8 cellular contexts compared by ENCODE assay signal in genomic region chr6:144349690-144350132, GRCh38.
A peak's percentile ranks its signal among the peaks of the same experiment; 100 is the strongest.
DNase-seq lines count a peak whose midpoint lies in the region; ATAC-seq and TF ChIP-seq lines count a peak whose summit lies in the region.

No MANE protein-coding gene starts in this region.

- no peaks in the 10 kb centered on the region for H3K27me3 ChIP-seq in skeletal muscle tissue (ENCODE audit: control insufficient read depth in 3 of 3, insufficient read depth in 3 of 3, low read length in 3 of 3)

- no peaks in the 10 kb centered on the region for H3K9me3 ChIP-seq in skeletal muscle tissue (ENCODE audit: control insufficient read depth in 3 of 3, low read length in 3 of 3)

- H3K4me1 ChIP-seq in skeletal muscle tissue (ENCODE audit: control insufficient read depth in 3 of 3, insufficient read depth in 3 of 3, low read length in 3 of 3) = peaks cover 23 to 34% (median 27%) of the 10 kb centered on the region in 3 donors

- peak overlapping the region; percentile 29 for H3K27ac ChIP-seq in skeletal muscle tissue (ENCODE audit: low read depth, low read length)

- no peak overlapping the region for H3K9ac ChIP-seq in skeletal muscle tissue (ENCODE audit: low read depth in 1 of 3, low read length in 3 of 3)

- DNase-seq in SW480 (ENCODE audit: low spot score) = peak; percentile 31
- DNase-seq in fibroblast of villous mesenchyme (ENCODE audit: low read depth) = peak; percentile 36
- DNase-seq in activated CD4-positive, CD25-positive, alpha-beta regulatory T cell (lab: John Stamatoyannopoulos, UW) = no peak
- no peak for DNase-seq in stimulated activated CD4-positive, alpha-beta T cell treated with anti-CD3 and anti-CD28 coated beads, Interleukin-15, amount 100 ng/mL, for 24 hours
- no peak for DNase-seq in effector CD4-positive, alpha-beta T cell

- no peaks in the 10 kb centered on the region for H3K36me3 ChIP-seq in skeletal muscle tissue (ENCODE audit: control insufficient read depth in 3 of 3, insufficient read depth in 3 of 3, low read length in 3 of 3)

- peak; percentile 49 for ATAC-seq in GM18868 (IDR thresholded peaks at IDR 0.05; ENCODE audit: unreplicated experiment)
- ATAC-seq in HG02973 (IDR thresholded peaks at IDR 0.05; ENCODE audit: unreplicated experiment) = peak; percentile 36

- H3K4me3 ChIP-seq in fibroblast of villous mesenchyme (ENCODE audit: low read depth, low read length) (no peak overlapping the region), skeletal muscle tissue (ENCODE audit: low read length in 3 of 3) (no peak overlapping the region)

- TF ChIP-seq CTCF in fibroblast of villous mesenchyme (IDR thresholded peaks at IDR 0.05; ENCODE audit: insufficient read depth, low read depth, low read length) = no peak

Comparison
In these comparisons a context has a peak if more than half of its experiments do, and no peak if none do; other contexts are left out.
1. DNase-seq: peak in SW480 (single experiment) and fibroblast of villous mesenchyme (single experiment); none in activated CD4-positive, CD25-positive, alpha-beta regulatory T cell (0 of 4), stimulated activated CD4-positive, alpha-beta T cell treated with anti-CD3 and anti-CD28 coated beads, Interleukin-15, amount 100 ng/mL, for 24 hours (single experiment) and effector CD4-positive, alpha-beta T cell (single experiment).